In the genomic region with DNA sequence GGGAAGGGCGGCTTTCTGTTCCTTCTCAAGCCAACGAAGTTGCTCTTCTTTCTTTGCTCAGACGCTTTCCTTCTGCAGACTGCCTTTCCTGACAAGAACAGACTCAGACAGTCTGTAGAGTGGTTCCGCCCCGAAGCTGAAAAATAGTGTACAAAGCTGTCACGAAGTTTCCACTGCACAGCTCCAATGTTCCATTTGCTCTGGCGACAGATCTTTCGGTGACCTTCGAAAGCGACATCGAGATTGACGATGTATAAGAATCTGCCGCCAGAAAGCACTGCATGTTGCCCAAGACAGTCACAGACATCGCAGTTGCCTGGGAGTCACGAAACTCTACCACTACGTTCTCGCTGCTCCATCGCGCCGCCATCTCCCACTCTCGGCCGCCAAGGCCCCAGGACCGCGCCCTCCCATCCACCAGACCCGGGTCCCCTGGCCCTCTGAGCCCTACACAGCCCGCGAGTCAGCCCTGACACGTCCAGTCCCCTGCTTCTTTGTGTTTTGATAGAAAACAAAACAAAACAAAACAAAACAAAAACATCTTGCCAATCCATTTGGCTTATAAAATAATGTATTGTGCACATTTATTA, we compare ENCODE assay signal across 10 cellular contexts. TPM values are rescaled to one million over a fixed set of nuclear protein-coding genes. Genes with fewer than 3 reads are reported as not detected.
A peak's percentile ranks its signal among the peaks of the same experiment; 100 is the strongest.
DNase-seq lines count a peak whose midpoint lies in the region; ATAC-seq, FAIRE-seq and TF ChIP-seq lines count a peak whose summit lies in the region.
"Had no signal": no experiment of that assay in that cellular context is flagged by ENCODE, and none has a peak within 500 bp of the region (broad histone marks: within the 10 kb centered on the region; RNA-seq: fewer than 3 reads in every experiment).

No MANE protein-coding gene starts in this region.

- in situ Hi-C loops in transverse colon (cut with MboI; ENCODE audit: low pct_ligation_motif_present in 1 of 4, low pct_unique_long_range_greater_than_20kb in 1 of 4, low sequenced_read_pairs in 3 of 4): loop anchor here (10.0 to 25.0 kb wide), 9 partner anchors 170 to 1203 kb away; a partner anchor contains a TSS

- H3K79me2 ChIP-seq in GM23338 (replicated peaks; ENCODE audit: insufficient read depth) (no peaks in the 10 kb centered on the region), astrocyte (ENCODE audit: insufficient read depth, low read length) (no peaks in the 10 kb centered on the region)

- peaks cover 30% of the 10 kb centered on the region for H3K27me3 Mint-ChIP-seq in GM23338 (ENCODE audit: insufficient read depth, low read depth, poor library complexity)
- H3K27me3 Mint-ChIP-seq in astrocyte (ENCODE audit: low read depth, unreplicated experiment): peaks cover 37% of the 10 kb centered on the region

- H3K4me3 ChIP-seq in BE2C (ENCODE audit: low read depth, low read length) (peak overlapping the region; percentile 18), GM23338 (peak overlapping the region; percentile 58), astrocyte (ENCODE audit: insufficient read depth, low read depth, low read length) (no peak overlapping the region), transverse colon (peak overlapping the region in 1 of 4 donors; percentile 15)

- no peak overlapping the region for H3K9ac ChIP-seq in astrocyte (ENCODE audit: low read length)

- H3K27me3 ChIP-seq in BE2C (peaks cover 51% of the 10 kb centered on the region), GM23338 (ENCODE audit: insufficient read depth) (peaks cover 50% of the 10 kb centered on the region), astrocyte (ENCODE audit: insufficient read depth, low read length) (peaks cover 23% of the 10 kb centered on the region), transverse colon (peaks cover 68% of the 10 kb centered on the region)

- H3K36me3 ChIP-seq in BE2C: no peaks in the 10 kb centered on the region
- no peaks in the 10 kb centered on the region for H3K36me3 ChIP-seq in GM23338 (ENCODE audit: insufficient read depth)
- no peaks in the 10 kb centered on the region for H3K36me3 ChIP-seq in astrocyte (ENCODE audit: insufficient read depth, low read length)
- no peaks in the 10 kb centered on the region for H3K36me3 ChIP-seq in transverse colon

- H3K27ac Mint-ChIP-seq in GM23338: no peak overlapping the region
- H3K27ac Mint-ChIP-seq in astrocyte (ENCODE audit: unreplicated experiment): no peak overlapping the region

- peak; percentile 19 for ATAC-seq in GM23338
- ATAC-seq in GM19023 (IDR thresholded peaks at IDR 0.05; ENCODE audit: unreplicated experiment): no peak
- ATAC-seq in GM18867 (IDR thresholded peaks at IDR 0.05; ENCODE audit: unreplicated experiment): no peak

- H3K27ac ChIP-seq in GM23338 (ENCODE audit: low read depth) (no peak overlapping the region), astrocyte (ENCODE audit: low read depth, low read length) (no peak overlapping the region), transverse colon (no peak overlapping the region)

- H2AFZ ChIP-seq in GM23338 (peak overlapping the region; percentile 82), astrocyte (ENCODE audit: low read depth, low read length) (peak overlapping the region; percentile 33)

- TF ChIP-seq POLR2A in transverse colon (IDR thresholded peaks at IDR 0.05): no peak

- DNase-seq in BE2C (no peak), GM23338 (ENCODE audit: low spot score) (no peak), astrocyte (ENCODE audit: low read depth) (no peak), myocyte (ENCODE audit: low read depth) (peak; percentile 15), transverse colon (no peak), HCEC 1CT (no peak)
- DNase-seq: MV-4-11, NCI-H524 treated with DMSO at 0.1 percent for 48 hours had no signal

- intact Hi-C loops in transverse colon (cut with DNase I; ENCODE audit: low total_unique reads): no loop called here

- no peak for FAIRE-seq in astrocyte (lab: Jason Lieb, UNC)

- 47 to 60% methylated on average over 6 to 28 of the region's 28 CpGs for WGBS in transverse colon (ENCODE audit: low coverage in 1 of 2), 2 donors

- H4K20me1 ChIP-seq in GM23338 (replicated peaks; ENCODE audit: insufficient read depth): no peaks in the 10 kb centered on the region
- H4K20me1 ChIP-seq in astrocyte (ENCODE audit: insufficient read depth, low read length): no peaks in the 10 kb centered on the region

- no peaks in the 10 kb centered on the region for H3K9me2 ChIP-seq in GM23338 (ENCODE audit: insufficient read depth)

- H3K4me1 ChIP-seq in BE2C: no peaks in the 10 kb centered on the region; the same call in 1 of the 2 replicates
- H3K4me1 ChIP-seq in GM23338 (ENCODE audit: insufficient read depth): peaks cover 12% of the 10 kb centered on the region
- H3K4me1 ChIP-seq in astrocyte (ENCODE audit: insufficient read depth, low read length): peaks cover 4% of the 10 kb centered on the region
- H3K4me1 ChIP-seq in transverse colon: peaks cover 0 to 9% (median 6%) of the 10 kb centered on the region in 4 donors

- TF ChIP-seq CTCF in BE2C (IDR thresholded peaks at IDR 0.05; ENCODE audit: low read depth, low read length) (no peak), GM23338 (conservative IDR thresholded peaks at IDR 0.05; ENCODE audit: low read depth in 2 of 2) (no peak), astrocyte (IDR thresholded peaks at IDR 0.05; ENCODE audit: insufficient read depth, low read depth, low read length) (no peak), transverse colon (IDR thresholded peaks at IDR 0.05) (no peak)

- H3K4me2 ChIP-seq in GM23338 (peak overlapping the region; percentile 75), astrocyte (ENCODE audit: low read length) (peak overlapping the region; percentile 34)

- H3F3A ChIP-seq in GM23338 (replicated peaks; ENCODE audit: low read depth): no peaks in the 10 kb centered on the region

- peak overlapping the region; percentile 71 for H3K4me3 Mint-ChIP-seq in GM23338
- peak overlapping the region; percentile 51 for H3K4me3 Mint-ChIP-seq in astrocyte (ENCODE audit: unreplicated experiment)

- H3K4me1 Mint-ChIP-seq in GM23338: peaks cover 8% of the 10 kb centered on the region
- H3K4me1 Mint-ChIP-seq in astrocyte (ENCODE audit: low read depth, unreplicated experiment): no peaks in the 10 kb centered on the region

- no peak for TF ChIP-seq EP300 in transverse colon (IDR thresholded peaks at IDR 0.05; ENCODE audit: low read depth)

- H3K9me3 Mint-ChIP-seq in GM23338 (no peaks in the 10 kb centered on the region; the same call in 2 of the 3 replicates), astrocyte (ENCODE audit: unreplicated experiment) (no peaks in the 10 kb centered on the region)

- H3K9me3 ChIP-seq in BE2C (no peaks in the 10 kb centered on the region), astrocyte (ENCODE audit: insufficient read depth, low read depth, low read length) (no peaks in the 10 kb centered on the region), transverse colon (no peaks in the 10 kb centered on the region)

- no peaks in the 10 kb centered on the region; the same call in 2 of the 3 replicates for H3K36me3 Mint-ChIP-seq in GM23338 (ENCODE audit: low read depth)
- H3K36me3 Mint-ChIP-seq in astrocyte (ENCODE audit: low read depth, unreplicated experiment): no peaks in the 10 kb centered on the region

TF ChIP-seq in GM23338, 12 proteins besides CTCF, POLR2A, EP300 and RAD21 (continues in another document):
- TF ChIP-seq POLR2AphosphoS5 (IDR thresholded peaks at IDR 0.05; ENCODE audit: low read depth): no peak
- no peak for TF ChIP-seq EZH2 (IDR thresholded peaks at IDR 0.05; ENCODE audit: low read depth, unreplicated experiment)
- TF ChIP-seq STAT1 (IDR thresholded peaks at IDR 0.05; ENCODE audit: unreplicated experiment): no peak

RNA-seq across cellular contexts. Expression of a gene that starts 42.1 kb away (rescaled TPM):
- polyA plus RNA-seq in BE2C (2012; ENCODE audit: insufficient read depth, insufficient read length, low read depth): 3.7 TPM
- 7.7 and 10.6 TPM in 2 replicates for total RNA-seq in GM23338 (2014; rRNA removed; shearing (Covaris generic))
- polyA plus RNA-seq in GM23338 (2016; fragmentation: Nextera tagmentation; extraction: Ambion mirVana): 4.9 and 6.0 TPM in 2 replicates
- 5.1 and 5.7 TPM in 2 replicates for total RNA-seq in astrocyte
- total RNA-seq in myocyte: 15.0 and 15.8 TPM in 2 replicates
- 2.6 TPM for polyA plus RNA-seq in myocyte (2012)
- total RNA-seq in transverse colon: 1 to 10 TPM; 2.8 to 9.7 (median 6.9) TPM
